Comparison of ENCODE assay signal across 19 cellular contexts in the genomic region with DNA sequence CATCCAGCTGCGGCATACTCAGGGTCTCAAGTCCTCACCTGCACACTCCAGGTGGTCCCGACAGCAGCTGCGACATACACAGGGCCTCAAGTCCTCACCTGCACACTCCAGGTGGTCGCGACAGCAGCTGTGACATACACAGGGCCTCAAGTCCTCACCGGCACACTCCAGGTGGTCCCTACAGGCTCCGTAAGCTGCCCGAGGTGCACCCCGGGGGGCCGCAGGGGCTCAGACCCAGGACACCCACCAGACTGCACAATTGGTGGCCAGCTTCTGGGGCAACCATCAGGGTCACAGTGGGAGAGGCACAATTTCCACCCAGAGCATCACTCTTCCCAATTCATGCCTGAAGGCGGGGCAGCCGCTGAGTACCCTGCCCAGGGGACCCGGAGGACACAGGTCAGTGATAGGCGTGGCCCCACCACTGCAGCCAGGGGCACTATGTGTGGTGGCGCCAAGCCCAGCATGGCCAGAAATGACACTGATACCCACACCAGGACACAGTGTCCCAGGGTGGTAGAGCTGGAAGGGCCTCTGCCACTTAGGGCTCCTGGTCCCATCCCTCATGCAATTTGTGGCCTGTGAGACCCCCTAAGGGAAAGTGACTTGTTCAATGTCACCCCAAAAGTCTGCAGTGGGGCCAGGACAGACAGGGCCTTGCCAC. TPM values are rescaled to one million over a fixed set of nuclear protein-coding genes. Genes with fewer than 3 reads are reported as not detected.
"Had no signal": no experiment of that assay in that cellular context is flagged by ENCODE, and none has a peak within 500 bp of the region (broad histone marks: within the 10 kb centered on the region; RNA-seq: fewer than 3 reads in every experiment).

No MANE protein-coding gene starts in this region.

- H3K4me3 ChIP-seq: MG63, SJCRH30 had no signal

- H3K4me1 ChIP-seq: SJCRH30 had no signal

- ATAC-seq: SK-N-SH treated with all-trans-retinoic acid at 6 μM for 48 hours had no signal

- DNase-seq: Karpas-422, KG1, MG63, NCI-H1092, NCI-H1105 treated with DMSO at 0.1 percent for 48 hours, NCI-H1417 treated with DMSO at 0.1 percent for 48 hours, NCI-H187, NCI-H2029, NCI-H2081 treated with DMSO at 0.1 percent for 48 hours, NCI-H226, NCI-H446, NCI-H510A, NCI-H524 treated with DMSO at 0.1 percent for 48 hours, NCI-H69, NCI-H774, RPMI8226, SHP77 treated with DMSO at 0.1 percent for 48 hours, SJCRH30 had no signal

- H3K36me3 ChIP-seq: MG63, SJCRH30 had no signal

- H3K27me3 ChIP-seq: MG63, SJCRH30 had no signal

- H3K9me3 ChIP-seq: MG63, SJCRH30 had no signal

- H3K27ac ChIP-seq: SJCRH30 had no signal

RNA-seq across cellular contexts. Expression of gene ZNF469, which starts 57.5 kb away (rescaled TPM):
- total RNA-seq: SJCRH30 had no signal
